In the genomic region with DNA sequence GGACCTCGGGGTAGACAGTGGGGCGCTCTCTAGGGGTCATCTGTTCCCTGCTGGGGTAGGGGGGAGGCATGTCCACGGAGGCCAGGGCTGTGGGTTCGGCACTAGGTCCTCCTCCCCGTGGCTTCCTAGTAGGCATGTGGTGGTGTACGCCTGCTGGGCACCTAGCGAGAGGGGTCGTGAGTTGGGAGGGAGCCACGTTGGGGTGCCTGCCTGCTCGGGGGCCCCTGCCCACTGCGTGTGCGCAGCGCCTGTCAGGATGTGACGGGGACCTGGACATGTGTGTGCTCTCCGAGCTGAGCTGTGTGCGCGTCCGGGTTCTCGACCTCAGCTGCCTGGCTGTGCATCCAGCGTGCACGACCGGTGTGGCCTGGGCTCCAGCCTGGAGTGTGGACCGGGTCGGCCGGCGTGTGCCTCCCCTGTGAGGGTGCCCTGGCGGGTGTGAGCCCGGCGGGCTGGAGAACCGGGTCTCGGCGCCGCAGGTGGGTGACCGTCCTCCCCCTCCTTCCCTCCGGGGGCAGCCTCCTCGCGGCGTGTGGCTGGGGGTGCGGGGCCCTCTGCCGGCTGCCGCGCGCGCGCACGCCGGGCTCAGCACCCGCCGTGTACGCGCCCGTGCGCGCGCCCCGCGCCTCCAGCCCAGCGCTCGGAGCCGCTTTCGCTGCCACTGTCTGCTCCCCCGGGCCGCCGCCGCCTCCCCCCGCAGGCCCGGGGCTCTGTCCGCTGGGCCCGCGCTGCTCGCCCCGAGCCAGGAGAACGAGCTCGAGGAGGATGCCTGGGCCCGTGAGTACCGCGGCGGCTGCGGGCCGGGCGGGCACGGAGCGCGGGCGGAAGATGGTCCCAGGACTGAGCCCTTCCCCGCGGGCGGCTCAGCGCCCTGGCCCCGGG, we compare ENCODE assay signal across 8 cellular contexts. TPM values are rescaled to one million over a fixed set of nuclear protein-coding genes. Genes with fewer than 3 reads are reported as not detected.
DNase-seq lines count a peak whose midpoint lies in the region; ATAC-seq, FAIRE-seq and TF ChIP-seq lines count a peak whose summit lies in the region.

Gene PRR7 (plus strand): TSS at position 631 of the 882 bp plus-strand sequence. CDS start 8,254 bp downstream, outside the sequence.

- peak within 1 kb of the TSS; percentile 74 for H3K4me2 ChIP-seq in keratinocyte (ENCODE audit: control insufficient read depth, extremely low read depth, insufficient read depth, low read depth, low read length)

- no peaks in the 10 kb centered on the region for H3K9me3 ChIP-seq in WERI-Rb-1 (ENCODE audit: severe bottlenecking)
- no peaks in the 10 kb centered on the region for H3K9me3 ChIP-seq in keratinocyte (ENCODE audit: control insufficient read depth, low read depth, low read length)

- TF ChIP-seq CTCF in WERI-Rb-1 (IDR thresholded peaks at IDR 0.05; ENCODE audit: low read depth, low read length): no peak
- TF ChIP-seq CTCF in keratinocyte (optimal IDR thresholded peaks at IDR 0.05 in 1 of 3, IDR thresholded peaks at IDR 0.05 in 1 of 3, conservative IDR thresholded peaks at IDR 0.05 in 1 of 3; ENCODE audit: extremely low read depth in 1 of 3, insufficient read depth in 2 of 3, low read length in 3 of 3): no peak

- peak within 1 kb of the TSS; percentile 42 for H2AFZ ChIP-seq in keratinocyte (ENCODE audit: control insufficient read depth, low read length)

- dilution Hi-C loops in keratinocyte (cut with MboI; ENCODE audit: extremely low pct_ligation_motif_present, low sequenced_read_pairs): no loop called here

- peak within 1 kb of the TSS; percentile 61 for H3K9ac ChIP-seq in keratinocyte (ENCODE audit: control insufficient read depth, extremely low read depth, insufficient read depth, low read length)

- peak; percentile 46 for ATAC-seq in HG02571 (IDR thresholded peaks at IDR 0.05; ENCODE audit: unreplicated experiment)

- H3K9me1 ChIP-seq in keratinocyte (ENCODE audit: control insufficient read depth, extremely low read depth, insufficient read depth, low read length): no peaks in the 10 kb centered on the region

- DNase-seq in NCI-H2029 (lab: John Stamatoyannopoulos, UW) (peak; percentile 34), NCI-H2029 treated with DMSO at 0.1 percent for 48 hours (lab: John Stamatoyannopoulos, UW) (no peak), NCI-H146 (lab: John Stamatoyannopoulos, UW) (peak; percentile 69), WERI-Rb-1 (peak; percentile 56), keratinocyte (ENCODE audit: low read depth, low spot score) (no peak)
- peak; percentile 79 for DNase-seq in central memory CD4-positive, alpha-beta T cell
- DNase-seq in stimulated activated CD4-positive, alpha-beta T cell treated with anti-CD3 and anti-CD28 coated beads, Interleukin-12 subunit alpha, Interleukin-12 subunit beta, amount 100 ng/mL, for 48 hours (ENCODE audit: low read depth in 2 of 3, low spot score in 1 of 3): peak in 2 of 3 donors; percentile 43 to 64

- no peaks in the 10 kb centered on the region for H3K79me2 ChIP-seq in keratinocyte (ENCODE audit: control insufficient read depth, insufficient read depth, low read length)

- H3K36me3 ChIP-seq in WERI-Rb-1 (no peaks in the 10 kb centered on the region), keratinocyte (ENCODE audit: control insufficient read depth in 2 of 2, extremely low read depth in 1 of 2, insufficient read depth in 2 of 2, low read length in 2 of 2) (peaks cover 2 to 3% of the 10 kb centered on the region in 2 experiments)

- peak; percentile 32 for FAIRE-seq in keratinocyte (lab: Jason Lieb, UNC)

- H3K27ac ChIP-seq in WERI-Rb-1 (peak within 1 kb of the TSS; percentile 28; the same call in 1 of the 2 replicates), keratinocyte (ENCODE audit: control insufficient read depth, insufficient read depth, low read length) (peak within 1 kb of the TSS; percentile 39)

- no peaks in the 10 kb centered on the region for H3K27me3 ChIP-seq in WERI-Rb-1 (ENCODE audit: insufficient read depth, low read depth, severe bottlenecking)
- no peaks in the 10 kb centered on the region for H3K27me3 ChIP-seq in keratinocyte (ENCODE audit: control insufficient read depth, extremely low read depth, insufficient read depth, low read length)

- no peaks in the 10 kb centered on the region for H4K20me1 ChIP-seq in keratinocyte (ENCODE audit: control insufficient read depth, extremely low read depth, insufficient read depth, low read length)

- H3K4me1 ChIP-seq in keratinocyte (ENCODE audit: control insufficient read depth, extremely low read depth, insufficient read depth, low read length): peaks cover 54% of the 10 kb centered on the region

- H3K4me3 ChIP-seq in WERI-Rb-1 (ENCODE audit: low read depth, low read length): peak within 1 kb of the TSS; percentile 37
- H3K4me3 ChIP-seq in keratinocyte (ENCODE audit: control insufficient read depth in 2 of 3, extremely low read depth in 1 of 3, insufficient read depth in 2 of 3, low read depth in 1 of 3, low read length in 3 of 3): peak within 1 kb of the TSS; percentile 45 to 56 (median 56)

RNA-seq across cellular contexts. Expression of gene PRR7, which starts in this region (rescaled TPM):
- polyA plus RNA-seq in keratinocyte: 1.1 to 4.7 TPM (median 4.3 TPM) in 3 replicates
- 0.69 TPM for polyA plus RNA-seq in keratinocyte (2011; ENCODE audit: low read depth)
- 2.2 and 14.0 TPM in 2 replicates for polyA plus RNA-seq in keratinocyte (2011; cell fraction: cytosol; rRNA removed)
- 2.8 and 7.2 TPM in 2 replicates for polyA plus RNA-seq in keratinocyte (2011; cell fraction: nucleus; rRNA removed)
- polyA plus RNA-seq in keratinocyte (2012; ENCODE audit: low replicate concordance): 2.0 and 7.7 TPM in 2 replicates
- polyA minus RNA-seq in keratinocyte: 0.32 to 2.3 TPM (median 0.40 TPM) in 3 replicates
- polyA minus RNA-seq in keratinocyte (2011; cell fraction: cytosol; rRNA and poly(A)+ RNA removed): 14.4 TPM
- 2.2 and 3.4 TPM in 2 replicates for polyA minus RNA-seq in keratinocyte (2011; cell fraction: nucleus; rRNA and poly(A)+ RNA removed)

Comparison
In these comparisons a context has a peak if more than half of its experiments do, and no peak if none do; other contexts are left out.
1. DNase-seq: peak in NCI-H2029 (single experiment), NCI-H146 (single experiment), WERI-Rb-1 (single experiment), central memory CD4-positive, alpha-beta T cell (single experiment) and stimulated activated CD4-positive, alpha-beta T cell treated with anti-CD3 and anti-CD28 coated beads, Interleukin-12 subunit alpha, Interleukin-12 subunit beta, amount 100 ng/mL, for 48 hours (2 of 3); none in NCI-H2029 treated with DMSO at 0.1 percent for 48 hours (single experiment) and keratinocyte (single experiment).